Comparison of ENCODE assay signal across 2 cellular contexts in genomic region chr11:117083011-117083940, GRCh38.
TF ChIP-seq lines count a peak whose summit lies in the region.

No MANE protein-coding gene starts in this region.

TF ChIP-seq in A549, 52 proteins besides CTCF, POLR2A, EP300 and RAD21:
- TF ChIP-seq PBX3 (IDR thresholded peaks at IDR 0.05) = no peak
- TF ChIP-seq FOSB (CRISPR knock-in tag; IDR thresholded peaks at IDR 0.05) = no peak
- TF ChIP-seq MAZ (IDR thresholded peaks at IDR 0.05; ENCODE audit: borderline replicate concordance, low read depth, low read length) = no peak
- no peak for TF ChIP-seq KDM1A (IDR thresholded peaks at IDR 0.05; ENCODE audit: low read depth)
- TF ChIP-seq RARB (CRISPR knock-in tag; IDR thresholded peaks at IDR 0.05) = no peak
- no peak for TF ChIP-seq RFX5 (IDR thresholded peaks at IDR 0.05)
- TF ChIP-seq HMGXB4 (CRISPR knock-in tag; IDR thresholded peaks at IDR 0.05; ENCODE audit: borderline replicate concordance) = no peak
- no peak for TF ChIP-seq NFE2L2 (conservative IDR thresholded peaks at IDR 0.05; ENCODE audit: low read length)
- TF ChIP-seq NPAS2 (CRISPR knock-in tag; IDR thresholded peaks at IDR 0.05; ENCODE audit: borderline replicate concordance) = no peak
- TF ChIP-seq FOSL2 (IDR thresholded peaks at IDR 0.05) = no peak
- TF ChIP-seq FOSL2 (CRISPR knock-in tag; IDR thresholded peaks at IDR 0.05) = no peak
- no peak for TF ChIP-seq MYC (IDR thresholded peaks at IDR 0.05; ENCODE audit: borderline replicate concordance, low read length)
- TF ChIP-seq SMC3 (IDR thresholded peaks at IDR 0.05) = no peak
- no peak for TF ChIP-seq RNF2 (IDR thresholded peaks at IDR 0.05; ENCODE audit: borderline replicate concordance, low read depth)
- no peak for TF ChIP-seq ZSCAN20 (CRISPR knock-in tag; IDR thresholded peaks at IDR 0.05)
- TF ChIP-seq SREBF2 (IDR thresholded peaks at IDR 0.05) = no peak
- no peak for TF ChIP-seq HEYL (CRISPR knock-in tag; IDR thresholded peaks at IDR 0.05)
- TF ChIP-seq HOXA7 (CRISPR knock-in tag; IDR thresholded peaks at IDR 0.05) = no peak
- TF ChIP-seq NR3C1 (IDR thresholded peaks at IDR 0.05) = no peak
- no peak for TF ChIP-seq TFCP2L1 (CRISPR knock-in tag; IDR thresholded peaks at IDR 0.05)

TF ChIP-seq in H1, 55 proteins besides CTCF, POLR2A, EP300 and RAD21:
- no peak for TF ChIP-seq SIX5 (IDR thresholded peaks at IDR 0.05; ENCODE audit: low read depth, low read length)
- TF ChIP-seq ZNF274 (IDR thresholded peaks at IDR 0.05; ENCODE audit: borderline replicate concordance, extremely low read depth, low read length) = no peak
- TF ChIP-seq KDM5A (IDR thresholded peaks at IDR 0.05; ENCODE audit: low read length) = no peak
- no peak for TF ChIP-seq CTBP2 (IDR thresholded peaks at IDR 0.05; ENCODE audit: borderline replicate concordance, insufficient read depth, insufficient read length, low read length)
- no peak for TF ChIP-seq YY1 (IDR thresholded peaks at IDR 0.05; ENCODE audit: low read depth, low read length)
- no peak for TF ChIP-seq JUN (IDR thresholded peaks at IDR 0.05; ENCODE audit: low read depth, low read length)
- no peak for TF ChIP-seq JUND (IDR thresholded peaks at IDR 0.05; ENCODE audit: low read length)
- no peak for TF ChIP-seq TAF7 (optimal IDR thresholded peaks at IDR 0.05; ENCODE audit: borderline replicate concordance, low read depth, low read length)
- TF ChIP-seq RXRA (IDR thresholded peaks at IDR 0.05; ENCODE audit: insufficient read depth, low read depth, low read length) = no peak
- TF ChIP-seq GABPA (IDR thresholded peaks at IDR 0.05; ENCODE audit: borderline replicate concordance, insufficient read depth, low read length) = no peak
- TF ChIP-seq TBP (IDR thresholded peaks at IDR 0.05; ENCODE audit: low read depth, low read length) = no peak
- no peak for TF ChIP-seq USF2 (IDR thresholded peaks at IDR 0.05; ENCODE audit: low read length)
- TF ChIP-seq POU5F1 (IDR thresholded peaks at IDR 0.05; ENCODE audit: low read depth, low read length) = no peak
- TF ChIP-seq EGR1 (IDR thresholded peaks at IDR 0.05; ENCODE audit: borderline replicate concordance, low read depth, low read length) = no peak
- no peak for TF ChIP-seq CHD1 (IDR thresholded peaks at IDR 0.05; ENCODE audit: low read depth, low read length)
- no peak for TF ChIP-seq SP1 (IDR thresholded peaks at IDR 0.05; ENCODE audit: low read depth, low read length)
- TF ChIP-seq CHD2 (IDR thresholded peaks at IDR 0.05; ENCODE audit: low read length) = no peak
- no peak for TF ChIP-seq HDAC6 (IDR thresholded peaks at IDR 0.05; ENCODE audit: low read depth, low read length)
- TF ChIP-seq SRF (IDR thresholded peaks at IDR 0.05; ENCODE audit: low read depth, low read length) = no peak
